18 cellular contexts compared by ENCODE assay signal in the genomic region with DNA sequence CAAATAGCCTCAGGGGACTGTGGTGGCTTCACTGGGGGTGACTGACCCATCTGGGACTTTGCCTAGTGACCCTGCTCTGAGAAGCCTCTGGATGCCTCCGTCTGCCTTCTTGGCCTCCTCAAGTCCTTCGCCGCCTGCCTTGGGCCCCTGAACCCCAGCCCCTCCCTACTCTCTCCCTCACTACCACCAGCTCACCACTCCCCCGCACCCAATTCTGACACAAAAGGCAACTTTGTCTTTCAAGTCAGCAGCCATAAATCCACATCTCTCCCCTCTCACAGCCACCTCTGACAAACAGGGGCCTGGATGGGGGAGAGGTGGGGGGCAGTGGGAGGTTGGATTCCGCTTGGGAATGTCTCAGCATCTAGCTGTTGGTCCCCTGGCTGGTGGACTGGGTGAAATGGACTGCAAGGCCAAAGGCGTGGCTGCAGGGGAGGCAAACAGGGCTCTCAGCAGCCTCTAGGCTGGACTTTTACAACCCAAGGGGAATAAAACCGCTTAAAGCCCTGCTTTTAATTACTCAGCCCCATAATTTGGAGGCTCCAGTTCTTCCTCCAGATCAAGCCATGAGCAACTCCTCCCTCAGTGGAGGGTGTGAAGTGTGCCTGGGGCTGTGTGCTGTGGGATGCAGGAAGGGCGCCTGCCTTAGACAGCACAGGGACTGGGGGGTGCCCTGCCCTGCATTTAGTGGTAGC. TPM values are rescaled to one million over a fixed set of nuclear protein-coding genes. Genes with fewer than 3 reads are reported as not detected.
"Had no signal": no experiment of that assay in that cellular context is flagged by ENCODE, and none has a peak within 500 bp of the region (broad histone marks: within the 10 kb centered on the region; RNA-seq: fewer than 3 reads in every experiment).

No MANE protein-coding gene starts in this region.

- H3K36me3 Mint-ChIP-seq: stimulated activated memory B cell treated with anti-CD40 and anti-IgM and Interleukin-4, amounts not matched to agents 10 μg/mL and 1 μg/mL and 100 μg/mL, for 72 hours had no signal

- H3K4me3 ChIP-seq: ascending aorta, dorsolateral prefrontal cortex, esophagus squamous epithelium, SK-N-MC had no signal

- H3K27me3 Mint-ChIP-seq: type B pancreatic cell had no signal

- H3K27ac ChIP-seq: ascending aorta, dorsolateral prefrontal cortex, esophagus squamous epithelium, SK-N-MC had no signal

- H3K36me3 ChIP-seq: ascending aorta, esophagus squamous epithelium had no signal

- H3K4me1 ChIP-seq: ascending aorta, esophagus squamous epithelium had no signal

- H3K4me1 Mint-ChIP-seq: activated CD4-positive, alpha-beta T cell treated with anti-CD3 and anti-CD28 coated beads, Interleukin-2, amount 10 ng/mL, durations not matched to agents 24 days and 14 days; activated naive CD8-positive, alpha-beta T cell treated with anti-CD3 and anti-CD28 coated beads, Interleukin-2, amount 50 U/mL, for 24 hours had no signal

- H3K9me3 ChIP-seq: ascending aorta, esophagus squamous epithelium had no signal

- H3K9me3 Mint-ChIP-seq: activated B cell treated with CpG ODN at 0.5 μM for 24 hours; activated CD4-positive, alpha-beta T cell treated with anti-CD3 and anti-CD28 coated beads, Interleukin-2, amount 10 ng/mL, durations not matched to agents 24 days and 14 days; activated naive CD8-positive, alpha-beta T cell treated with anti-CD3 and anti-CD28 coated beads, Interleukin-2, amount 50 U/mL, for 24 hours; activated T-helper 1 cell treated with anti-CD3 and anti-CD28 coated beads, Interleukin-12 subunit alpha, Interleukin-12 subunit beta, Interleukin-2, Interleukin-4 antibody, amounts not matched to agents 30 ng/mL and 10 ng/mL and 1 ng/mL, durations not matched to agents 14 hours and 24 hours and 36 hours; stimulated activated memory B cell treated with anti-CD40 and anti-IgM and Interleukin-4, amounts not matched to agents 10 μg/mL and 1 μg/mL and 100 μg/mL, for 72 hours; type B pancreatic cell had no signal

- H3K4me3 Mint-ChIP-seq: activated B cell treated with CpG ODN at 0.5 μM for 24 hours; activated CD4-positive, alpha-beta T cell treated with anti-CD3 and anti-CD28 coated beads, Interleukin-2, amount 10 ng/mL, durations not matched to agents 24 days and 14 days; activated naive CD8-positive, alpha-beta T cell treated with anti-CD3 and anti-CD28 coated beads, Interleukin-2, amount 50 U/mL, for 24 hours; activated T-helper 1 cell treated with anti-CD3 and anti-CD28 coated beads, Interleukin-12 subunit alpha, Interleukin-12 subunit beta, Interleukin-2, Interleukin-4 antibody, amounts not matched to agents 30 ng/mL and 10 ng/mL and 1 ng/mL, durations not matched to agents 14 hours and 24 hours and 36 hours; stimulated activated memory B cell treated with anti-CD40 and anti-IgM and Interleukin-4, amounts not matched to agents 10 μg/mL and 1 μg/mL and 100 μg/mL, for 72 hours; T-helper 17 cell; type B pancreatic cell had no signal

- H3K27ac Mint-ChIP-seq: activated B cell treated with CpG ODN at 0.5 μM for 24 hours; activated CD4-positive, alpha-beta T cell treated with anti-CD3 and anti-CD28 coated beads, Interleukin-2, amount 10 ng/mL, durations not matched to agents 24 days and 14 days; activated naive CD8-positive, alpha-beta T cell treated with anti-CD3 and anti-CD28 coated beads, Interleukin-2, amount 50 U/mL, for 24 hours; activated T-helper 1 cell treated with anti-CD3 and anti-CD28 coated beads, Interleukin-12 subunit alpha, Interleukin-12 subunit beta, Interleukin-2, Interleukin-4 antibody, amounts not matched to agents 30 ng/mL and 10 ng/mL and 1 ng/mL, durations not matched to agents 14 hours and 24 hours and 36 hours; stimulated activated memory B cell treated with anti-CD40 and anti-IgM and Interleukin-4, amounts not matched to agents 10 μg/mL and 1 μg/mL and 100 μg/mL, for 72 hours; T-helper 17 cell; type B pancreatic cell had no signal

- H3K27me3 ChIP-seq: ascending aorta, dorsolateral prefrontal cortex had no signal

- DNase-seq: activated B cell treated with CpG ODN at 0.5 μM for 24 hours; activated CD4-positive, alpha-beta T cell treated with anti-CD3 and anti-CD28 coated beads, Interleukin-2, amount 10 ng/mL, durations not matched to agents 24 days and 14 days; activated naive CD4-positive, alpha-beta T cell treated with Interleukin-2 at 50 U/mL for 16 hours; activated naive CD8-positive, alpha-beta T cell treated with anti-CD3 and anti-CD28 coated beads, Interleukin-2, amount 50 U/mL, for 24 hours; esophagus squamous epithelium; foreskin fibroblast; head of caudate nucleus; left ventricle myocardium superior; T-helper 17 cell had no signal

RNA-seq across cellular contexts. Expression of gene IGDCC3, which starts 33.4 kb away (rescaled TPM):
- total RNA-seq: activated B cell treated with CpG ODN at 0.5 μM for 24 hours; activated CD4-positive, alpha-beta T cell treated with anti-CD3 and anti-CD28 coated beads, Interleukin-2, amount 10 ng/mL, durations not matched to agents 24 days and 14 days; activated T-helper 1 cell treated with anti-CD3 and anti-CD28 coated beads, Interleukin-12 subunit alpha, Interleukin-12 subunit beta, Interleukin-2, Interleukin-4 antibody, amounts not matched to agents 30 ng/mL and 10 ng/mL and 1 ng/mL, durations not matched to agents 14 hours and 24 hours and 36 hours; ascending aorta; bronchial epithelial cell; esophagus squamous epithelium; mesenteric fat pad; T-helper 17 cell had no signal

RNA-seq across cellular contexts. Expression of gene RNU5B-1, which starts 39.9 kb away (rescaled TPM):
- total RNA-seq: activated B cell treated with CpG ODN at 0.5 μM for 24 hours; activated CD4-positive, alpha-beta T cell treated with anti-CD3 and anti-CD28 coated beads, Interleukin-2, amount 10 ng/mL, durations not matched to agents 24 days and 14 days; activated T-helper 1 cell treated with anti-CD3 and anti-CD28 coated beads, Interleukin-12 subunit alpha, Interleukin-12 subunit beta, Interleukin-2, Interleukin-4 antibody, amounts not matched to agents 30 ng/mL and 10 ng/mL and 1 ng/mL, durations not matched to agents 14 hours and 24 hours and 36 hours; ascending aorta; bronchial epithelial cell; esophagus squamous epithelium; skeletal muscle tissue; T-helper 17 cell had no signal

RNA-seq across cellular contexts. Expression of gene RNU5A-1, which starts 48.5 kb away (rescaled TPM):
- total RNA-seq: activated B cell treated with CpG ODN at 0.5 μM for 24 hours; activated CD4-positive, alpha-beta T cell treated with anti-CD3 and anti-CD28 coated beads, Interleukin-2, amount 10 ng/mL, durations not matched to agents 24 days and 14 days; activated T-helper 1 cell treated with anti-CD3 and anti-CD28 coated beads, Interleukin-12 subunit alpha, Interleukin-12 subunit beta, Interleukin-2, Interleukin-4 antibody, amounts not matched to agents 30 ng/mL and 10 ng/mL and 1 ng/mL, durations not matched to agents 14 hours and 24 hours and 36 hours; ascending aorta; bronchial epithelial cell; esophagus squamous epithelium; left ventricle myocardium superior; mesenteric fat pad; skeletal muscle tissue; T-helper 17 cell had no signal
